8 cellular contexts compared by ENCODE assay signal in genomic region chr14:64540208-64541202, GRCh38. TPM values are rescaled to one million over a fixed set of nuclear protein-coding genes. Genes with fewer than 3 reads are reported as not detected.
DNase-seq lines count a peak whose midpoint lies in the region; ATAC-seq and TF ChIP-seq lines count a peak whose summit lies in the region.

Gene HSPA2, plus strand, starts transcription at chr14:64540741. Its CDS starts 109 bp downstream, at chr14:64540850.

- H3K36me3 Mint-ChIP-seq in CD14-positive monocyte: peaks cover 16 to 18% of the 10 kb centered on the region in 2 donors
- H3K36me3 Mint-ChIP-seq in activated T-cell treated with anti-CD3 and anti-CD28 coated beads, Interleukin-2, amount 50 U/mL, for 4 hours (ENCODE audit: insufficient read depth): no peaks in the 10 kb centered on the region

- H3K4me1 Mint-ChIP-seq in CD14-positive monocyte: peaks cover 35% of the 10 kb centered on the region
- H3K4me1 Mint-ChIP-seq in activated T-cell treated with anti-CD3 and anti-CD28 coated beads, Interleukin-2, amount 50 U/mL, for 4 hours (ENCODE audit: low read depth): peaks cover 31% of the 10 kb centered on the region

- H3K9ac ChIP-seq in OCI-LY3 (ENCODE audit: low read length) (peak within 1 kb of the TSS; percentile 84), mucosa of stomach (ENCODE audit: low read length) (peak within 1 kb of the TSS; percentile 75)

- peaks cover 20 to 39% (median 25%) of the 10 kb centered on the region in 7 donors for H3K9me3 Mint-ChIP-seq in CD14-positive monocyte
- no peaks in the 10 kb centered on the region for H3K9me3 Mint-ChIP-seq in activated T-cell treated with anti-CD3 and anti-CD28 coated beads, Interleukin-2, amount 50 U/mL, for 4 hours

- H3K4me3 ChIP-seq in OCI-LY3 (ENCODE audit: low read length) (peak within 1 kb of the TSS; percentile 89), mucosa of stomach (ENCODE audit: low read length) (peak within 1 kb of the TSS; percentile 54)

- H3K27me3 ChIP-seq in OCI-LY3 (ENCODE audit: low read depth, low read length) (no peaks in the 10 kb centered on the region), mucosa of stomach (ENCODE audit: control insufficient read depth, insufficient read depth, low read length) (peaks cover 18% of the 10 kb centered on the region)

- intact Hi-C loops in CD14-positive monocyte (cut with micrococcal nuclease): loop anchor here (5.0 to 10.0 kb wide), 3 partner anchors 33 to 444 kb away; partner anchors contain the start of gene FNTB (in 1 of the 2)

- H3K27ac ChIP-seq in OCI-LY3 (ENCODE audit: low read length): no peak within 1 kb of the TSS

- H3K4me3 Mint-ChIP-seq in CD14-positive monocyte: peak within 1 kb of the TSS; percentile 97 to 99
- peak within 1 kb of the TSS; percentile 96 for H3K4me3 Mint-ChIP-seq in activated T-cell treated with anti-CD3 and anti-CD28 coated beads, Interleukin-2, amount 50 U/mL, for 4 hours

- TF ChIP-seq CTCF in CD14-positive monocyte (IDR thresholded peaks at IDR 0.05) (peak; percentile 69), OCI-LY3 (IDR thresholded peaks at IDR 0.05; ENCODE audit: low read depth, low read length) (peak; percentile 64)

- H3K4me1 ChIP-seq in OCI-LY3 (ENCODE audit: low read length): no peaks in the 10 kb centered on the region
- peaks cover 18% of the 10 kb centered on the region for H3K4me1 ChIP-seq in mucosa of stomach (ENCODE audit: control insufficient read depth, insufficient read depth, low read length)

- H3K9me3 ChIP-seq in OCI-LY3 (ENCODE audit: insufficient read depth, low read length) (no peaks in the 10 kb centered on the region), mucosa of stomach (ENCODE audit: control insufficient read depth, low read length) (no peaks in the 10 kb centered on the region)

- peak within 1 kb of the TSS; percentile 68 for H3K4me2 ChIP-seq in OCI-LY3 (ENCODE audit: low read length)

- H3K79me2 ChIP-seq in OCI-LY3 (ENCODE audit: low read length): no peaks in the 10 kb centered on the region

- H2AFZ ChIP-seq in OCI-LY3 (ENCODE audit: low read depth, low read length): peak within 1 kb of the TSS; percentile 97

- H4K20me1 ChIP-seq in OCI-LY3 (ENCODE audit: insufficient read depth, low read length): no peaks in the 10 kb centered on the region

- H3K27ac Mint-ChIP-seq in CD14-positive monocyte: peak within 1 kb of the TSS; percentile 67 to 93 (median 80)

- H3K27me3 Mint-ChIP-seq in CD14-positive monocyte (ENCODE audit: low read depth in 3 of 3): peaks cover 51 to 71% (median 57%) of the 10 kb centered on the region in 3 donors
- peaks cover 11% of the 10 kb centered on the region for H3K27me3 Mint-ChIP-seq in activated T-cell treated with anti-CD3 and anti-CD28 coated beads, Interleukin-2, amount 50 U/mL, for 4 hours (ENCODE audit: low read depth)

- peak; percentile 99 for DNase-seq in CD14-positive monocyte (ENCODE audit: low spot score)
- DNase-seq in HPDE6-E6E7 (ENCODE audit: extremely low spot score): peak; percentile 99
- DNase-seq in activated T-cell treated with anti-CD3 and anti-CD28 coated beads, Interleukin-2, amount 50 U/mL, for 4 hours: peak; percentile 91
- peak; percentile 81 for DNase-seq in stimulated activated CD8-positive, alpha-beta memory T cell treated with anti-CD3 and anti-CD28 coated beads, Interleukin-7, amount 100 ng/mL, for 1 hour (ENCODE audit: low read depth in 2 of 2)

- ATAC-seq in GM19455 (IDR thresholded peaks at IDR 0.05; ENCODE audit: unreplicated experiment) (peak; percentile 93), esophagus mucosa (peak; percentile 97)
- peak; percentile 95 for ATAC-seq in activated T-cell treated with anti-CD3 and anti-CD28 coated beads, Interleukin-2, amount 50 U/mL, for 4 hours

- no peaks in the 10 kb centered on the region for H3K36me3 ChIP-seq in OCI-LY3 (replicated peaks; ENCODE audit: low read depth, low read length)
- no peaks in the 10 kb centered on the region for H3K36me3 ChIP-seq in mucosa of stomach (ENCODE audit: control insufficient read depth, insufficient read depth, low read length)

RNA-seq across cellular contexts. Expression of gene HSPA2, which starts in this region (rescaled TPM):
- under 1 TPM in 1 of 2 donors, not detected in 1; 0.17 TPM for polyA plus RNA-seq in CD14-positive monocyte
- total RNA-seq in activated T-cell treated with anti-CD3 and anti-CD28 coated beads, Interleukin-2, amount 50 U/mL, for 4 hours: 1 to 10 TPM; 1.4 to 1.8 (median 1.4) TPM
- 14.0 TPM for total RNA-seq in esophagus mucosa

Comparison
In these comparisons a context has a peak if more than half of its experiments do, and no peak if none do; other contexts are left out.
1. Peak in DNase-seq in CD14-positive monocyte; RNA of the gene not detected or under 1 TPM.